ENCODE assay signal across 28 cellular contexts in genomic region chr11:28879869-28880268, GRCh38.
"Had no signal": no experiment of that assay in that cellular context is flagged by ENCODE, and none has a peak within 500 bp of the region (broad histone marks: within the 10 kb centered on the region; RNA-seq: fewer than 3 reads in every experiment).

No MANE protein-coding gene starts in this region.

- H3K4me2 ChIP-seq: hepatocyte had no signal

- H3K36me3 ChIP-seq: colonic mucosa, esophagus muscularis mucosa, esophagus squamous epithelium, gastrocnemius medialis, gastroesophageal sphincter, heart left ventricle, heart right ventricle had no signal

- H2AFZ ChIP-seq: hepatocyte had no signal

- ATAC-seq: effector memory CD8-positive, alpha-beta T cell; esophagus mucosa; foreskin keratinocyte; gastrocnemius medialis; gastroesophageal sphincter; heart left ventricle; heart right ventricle had no signal

- H3K4me3 ChIP-seq: colonic mucosa, coronary artery, dorsolateral prefrontal cortex, esophagus muscularis mucosa, esophagus squamous epithelium, gastrocnemius medialis, gastroesophageal sphincter, heart left ventricle, heart right ventricle, hepatocyte had no signal

- FAIRE-seq: colon, endometrium, endothelial cell of umbilical vein, frontal cortex had no signal

- H3K9me3 ChIP-seq: colonic mucosa, esophagus muscularis mucosa, esophagus squamous epithelium, gastrocnemius medialis, gastroesophageal sphincter had no signal

- H3K79me2 ChIP-seq: hepatocyte had no signal

- DNase-seq: colonic mucosa; cortex of kidney; dermis blood vessel endothelial cell; dorsolateral prefrontal cortex; effector CD4-positive, alpha-beta T cell; effector CD8-positive, alpha-beta T cell; effector memory CD4-positive, alpha-beta T cell; effector memory CD8-positive, alpha-beta T cell; endodermal cell; erythroblast; esophagus squamous epithelium; foreskin fibroblast; foreskin keratinocyte; foreskin melanocyte; gastrocnemius medialis; glutamatergic neuron; heart left ventricle; heart right ventricle had no signal

- H3K4me1 ChIP-seq: colonic mucosa, esophagus muscularis mucosa, esophagus squamous epithelium, foreskin keratinocyte, gastrocnemius medialis, gastroesophageal sphincter, heart left ventricle, heart right ventricle had no signal

- H3K27me3 ChIP-seq: colonic mucosa, dorsolateral prefrontal cortex, esophagus muscularis mucosa, esophagus squamous epithelium, foreskin keratinocyte, gastrocnemius medialis, gastroesophageal sphincter, heart left ventricle, heart right ventricle, hepatocyte had no signal

- H3K27ac ChIP-seq: colonic mucosa, coronary artery, dorsolateral prefrontal cortex, epithelial cell of prostate, esophagus muscularis mucosa, esophagus squamous epithelium, foreskin keratinocyte, gastrocnemius medialis, gastroesophageal sphincter, heart left ventricle, heart right ventricle, hepatocyte had no signal
